ENCODE assay signal across 8 cellular contexts in the genomic region with DNA sequence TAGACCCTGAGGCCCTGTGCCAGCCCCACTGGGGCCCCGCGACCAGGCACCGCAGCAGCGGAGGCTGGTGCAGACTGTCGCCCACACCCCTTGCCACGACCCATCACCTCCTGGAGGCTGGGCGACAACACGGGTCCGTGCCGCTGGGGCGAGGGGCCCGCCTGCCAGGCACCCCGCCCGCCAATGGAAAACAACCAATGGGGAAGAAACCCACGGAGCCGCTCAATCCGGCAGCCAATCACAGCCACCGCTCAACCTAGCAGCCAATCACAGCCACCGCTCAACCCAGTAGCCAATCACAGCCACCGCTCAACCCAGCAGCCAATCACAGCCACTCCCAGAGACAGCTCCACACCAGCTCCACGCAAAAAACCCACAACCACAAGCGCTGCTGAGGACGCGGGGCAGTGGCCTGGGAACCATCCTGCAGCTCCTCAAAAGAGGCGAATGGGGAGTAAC. TPM values are rescaled to one million over a fixed set of nuclear protein-coding genes. Genes with fewer than 3 reads are reported as not detected.
DNase-seq lines count a peak whose midpoint lies in the region; ATAC-seq, FAIRE-seq and TF ChIP-seq lines count a peak whose summit lies in the region.

No MANE protein-coding gene starts in this region.

- no peak for ATAC-seq in gastroesophageal sphincter

- DNase-seq in GM19239 (ENCODE audit: insufficient read length, low spot score) (peak; percentile 97), Karpas-422 (peak; percentile 96), AML-193 (lab: John Stamatoyannopoulos, UW) (no peak), NCI-H1105 (lab: John Stamatoyannopoulos, UW) (no peak), 8988T (no peak)
- peak; percentile 58 to 66 (median 66) for DNase-seq in activated CD8-positive, alpha-beta memory T cell treated with anti-CD3 and anti-CD28 coated beads for 48 hours (ENCODE audit: low read depth in 2 of 3, low spot score in 2 of 3)
- DNase-seq in stimulated activated CD4-positive, alpha-beta T cell treated with anti-CD3 and anti-CD28 coated beads, TNF-alpha, amount 100 ng/mL, for 24 hours (ENCODE audit: low read depth in 3 of 3), result peak; percentile 46 to 80 (median 67)

- H3K9ac ChIP-seq in Karpas-422 (ENCODE audit: low read length), result peak overlapping the region; percentile 74

- FAIRE-seq in GM19239 (lab: Jason Lieb, UNC), result peak; percentile 82

- no peaks in the 10 kb centered on the region for H3K9me3 ChIP-seq in Karpas-422 (ENCODE audit: low read length)
- H3K9me3 ChIP-seq in gastroesophageal sphincter, result no peaks in the 10 kb centered on the region

- TF ChIP-seq EP300 in gastroesophageal sphincter (IDR thresholded peaks at IDR 0.05), result no peak

- TF ChIP-seq POLR2A in gastroesophageal sphincter (IDR thresholded peaks at IDR 0.05), result no peak

- H3K27me3 ChIP-seq in Karpas-422 (ENCODE audit: low read length) (peaks cover 3% of the 10 kb centered on the region; the same call in 1 of the 2 replicates), gastroesophageal sphincter (no peaks in the 10 kb centered on the region)

- WGBS in gastroesophageal sphincter (ENCODE audit: low coverage in 1 of 2), 2 donors, result no CpG with 5 or more reads among the region's 25 CpGs

- peaks cover 36% of the 10 kb centered on the region for H4K20me1 ChIP-seq in Karpas-422 (ENCODE audit: insufficient read depth, low read depth, low read length)

- H3K4me3 ChIP-seq in Karpas-422 (ENCODE audit: low read length) (peak overlapping the region; percentile 70), gastroesophageal sphincter (peak overlapping the region in 1 of 2 donors; percentile 67)

- H2AFZ ChIP-seq in Karpas-422 (ENCODE audit: low read length), result no peak overlapping the region

- TF ChIP-seq CTCF in gastroesophageal sphincter (IDR thresholded peaks at IDR 0.05), result no peak

- H3K79me2 ChIP-seq in Karpas-422 (ENCODE audit: low read length), result no peaks in the 10 kb centered on the region

- peak overlapping the region; percentile 91 for H3K4me2 ChIP-seq in Karpas-422 (ENCODE audit: low read depth, low read length, poor library complexity, severe bottlenecking)

- H3K36me3 ChIP-seq in Karpas-422 (ENCODE audit: insufficient read depth, low read length) (no peaks in the 10 kb centered on the region), gastroesophageal sphincter (peaks cover 0 to 13% of the 10 kb centered on the region in 2 donors)

- H3K27ac ChIP-seq in Karpas-422 (ENCODE audit: low read length) (no peak overlapping the region), gastroesophageal sphincter (peak overlapping the region in 3 of 4 donors; percentile 86 to 87 (median 87))

- peaks cover 30% of the 10 kb centered on the region for H3K4me1 ChIP-seq in Karpas-422 (ENCODE audit: low read length)
- peaks cover 0 to 85% (median 36%) of the 10 kb centered on the region in 3 donors for H3K4me1 ChIP-seq in gastroesophageal sphincter

- H3K9me2 ChIP-seq in Karpas-422 (replicated peaks; ENCODE audit: insufficient read depth, low read length), result no peaks in the 10 kb centered on the region

RNA-seq across cellular contexts. Expression of a gene that starts 29.7 kb away (rescaled TPM):
- total RNA-seq in Karpas-422 (2014; rRNA removed; shearing (Covaris generic); ENCODE audit: low replicate concordance), result 286 and 423 TPM in 2 replicates
- total RNA-seq in gastroesophageal sphincter, result 100 to 1,000 TPM; 311 to 452 (median 349) TPM

RNA-seq across cellular contexts. Expression of a gene that starts 38.3 kb away (rescaled TPM):
- 117 and 222 TPM in 2 replicates for total RNA-seq in Karpas-422 (2014; rRNA removed; shearing (Covaris generic); ENCODE audit: low replicate concordance)
- total RNA-seq in gastroesophageal sphincter, result 100 to 1,000 TPM; 117 to 228 (median 150) TPM

RNA-seq across cellular contexts. Expression of a gene that starts 40.6 kb away (rescaled TPM):
- 7.9 and 17.1 TPM in 2 replicates for total RNA-seq in Karpas-422 (2014; rRNA removed; shearing (Covaris generic); ENCODE audit: low replicate concordance)
- total RNA-seq in gastroesophageal sphincter, result 10 to 100 TPM; 14.9 to 67.2 (median 20.9) TPM

Comparison
In these comparisons a context has a peak if more than half of its experiments do, and no peak if none do; other contexts are left out.
1. DNase-seq: peak in GM19239 (single experiment), Karpas-422 (single experiment), activated CD8-positive, alpha-beta memory T cell treated with anti-CD3 and anti-CD28 coated beads for 48 hours (3 of 3) and stimulated activated CD4-positive, alpha-beta T cell treated with anti-CD3 and anti-CD28 coated beads, TNF-alpha, amount 100 ng/mL, for 24 hours (3 of 3); none in AML-193 (0 of 2), NCI-H1105 (single experiment) and 8988T (single experiment).